ENCODE assay signal across 8 cellular contexts in the genomic region with DNA sequence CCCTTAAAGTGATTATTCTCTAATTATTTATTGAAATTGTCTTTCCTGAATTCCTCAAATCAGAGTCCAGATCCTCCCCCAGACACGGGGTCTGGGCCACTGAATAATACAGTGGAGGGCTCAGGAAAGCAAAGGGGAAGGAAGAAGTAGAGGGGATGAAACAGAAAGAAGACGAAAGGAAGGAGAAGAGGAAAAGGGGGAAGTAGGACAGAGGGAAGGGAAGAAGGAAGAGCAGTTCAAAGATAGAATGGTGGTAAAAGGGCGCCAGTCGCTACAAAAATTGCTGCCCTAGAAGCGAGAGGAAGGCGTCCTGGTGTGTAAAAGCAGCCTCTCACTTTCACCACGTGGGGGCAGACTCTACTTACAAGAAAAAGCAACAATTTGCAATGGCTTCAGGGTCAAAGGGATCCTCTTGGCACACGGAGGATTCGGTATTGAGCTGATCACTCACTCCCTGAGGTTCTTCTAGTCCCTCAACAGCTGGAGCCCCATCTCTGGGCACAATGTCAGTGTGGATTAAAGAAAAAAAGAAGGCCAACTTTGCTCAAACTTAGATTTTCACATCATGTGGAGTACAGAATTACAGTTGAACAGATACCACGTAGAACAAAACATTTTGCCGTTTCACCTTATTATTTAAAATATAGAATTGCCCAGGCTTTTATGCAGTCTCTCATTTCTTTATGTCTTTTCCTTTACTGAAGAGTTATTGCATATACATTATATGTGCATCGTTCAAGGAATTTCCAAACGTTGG. TPM values are rescaled to one million over a fixed set of nuclear protein-coding genes. Genes with fewer than 3 reads are reported as not detected.
DNase-seq lines count a peak whose midpoint lies in the region; ATAC-seq and TF ChIP-seq lines count a peak whose summit lies in the region.

No MANE protein-coding gene starts in this region.

- ATAC-seq in GM21447 (IDR thresholded peaks at IDR 0.05; ENCODE audit: unreplicated experiment) (peak; percentile 81), thoracic aorta (ENCODE audit: insufficient number of reproducible peaks, low FRiP score, low read depth) (no peak)

- H3K4me1 ChIP-seq in CD8-positive, alpha-beta memory T cell (ENCODE audit: insufficient read depth, low read length): peaks cover 25% of the 10 kb centered on the region
- H3K4me1 ChIP-seq in thoracic aorta (ENCODE audit: control insufficient read depth in 1 of 2, low read depth in 2 of 2): peaks cover 0 to 9% of the 10 kb centered on the region in 2 donors

- H3K36me3 ChIP-seq in CD8-positive, alpha-beta memory T cell (ENCODE audit: insufficient read depth, low read length): no peaks in the 10 kb centered on the region
- H3K36me3 ChIP-seq in thoracic aorta: no peaks in the 10 kb centered on the region

- H3K27ac ChIP-seq in CD8-positive, alpha-beta memory T cell (ENCODE audit: low read depth, low read length): no peak overlapping the region
- no peak overlapping the region for H3K27ac ChIP-seq in thoracic aorta

- POLR2A ChIA-PET in CD8-positive, alpha-beta memory T cell (lab: Charles Lee): no interaction called here

- H3K36me3 Mint-ChIP-seq in CD8-positive, alpha-beta memory T cell: no peaks in the 10 kb centered on the region

- no peak overlapping the region for H3K27ac Mint-ChIP-seq in CD8-positive, alpha-beta memory T cell

- H3K9me3 ChIP-seq in CD8-positive, alpha-beta memory T cell (ENCODE audit: low read length): no peaks in the 10 kb centered on the region
- no peaks in the 10 kb centered on the region for H3K9me3 ChIP-seq in thoracic aorta

- H3K4me1 Mint-ChIP-seq in CD8-positive, alpha-beta memory T cell: peaks cover 21 to 27% (median 25%) of the 10 kb centered on the region in 3 donors

- H3K9me3 Mint-ChIP-seq in CD8-positive, alpha-beta memory T cell: no peaks in the 10 kb centered on the region

- peak; percentile 15 to 73 (median 51) for DNase-seq in CD8-positive, alpha-beta memory T cell
- DNase-seq in M059J (ENCODE audit: low read depth): peak; percentile 84
- peak; percentile 75 for DNase-seq in RPMI8226
- DNase-seq in activated T-helper 1 cell treated with anti-CD3 and anti-CD28 coated beads, Interleukin-2, amount 50 U/mL, for 16 hours (ENCODE audit: low read depth in 1 of 2, low spot score in 1 of 2): peak; percentile 16 to 23
- DNase-seq in fibroblast of the conjunctiva (ENCODE audit: low read depth): peak; percentile 77
- DNase-seq in occipital lobe (lab: John Stamatoyannopoulos, UW): peak; percentile 30
- no peak for DNase-seq in thoracic aorta (ENCODE audit: low spot score)

- H3K27me3 ChIP-seq in CD8-positive, alpha-beta memory T cell (ENCODE audit: insufficient read depth, low read length, poor library complexity, severe bottlenecking): no peaks in the 10 kb centered on the region
- H3K27me3 ChIP-seq in thoracic aorta (replicated peaks; ENCODE audit: insufficient read depth): no peaks in the 10 kb centered on the region

- H3K27me3 Mint-ChIP-seq in CD8-positive, alpha-beta memory T cell: peaks cover 12 to 13% of the 10 kb centered on the region in 2 donors

- TF ChIP-seq CTCF in thoracic aorta (IDR thresholded peaks at IDR 0.05): peak; percentile 73

- CTCF ChIA-PET in CD8-positive, alpha-beta memory T cell (lab: Charles Lee): interaction anchor here (0.6 to 6.2 kb wide), 9 partner anchors 8 to 1960 kb away, joined by 3 to 42 read pairs (median 3); no protein-coding TSS in a partner anchor

- peak overlapping the region in 2 of 7 donors; percentile 27 to 52 for H3K4me3 Mint-ChIP-seq in CD8-positive, alpha-beta memory T cell

- no peak overlapping the region for H3K4me3 ChIP-seq in CD8-positive, alpha-beta memory T cell (ENCODE audit: low read length)
- no peak overlapping the region for H3K4me3 ChIP-seq in thoracic aorta

RNA-seq across cellular contexts. Expression of a gene that starts 31.4 kb away (rescaled TPM):
- total RNA-seq in CD8-positive, alpha-beta memory T cell: not detected
- not detected for polyA plus RNA-seq in CD8-positive, alpha-beta memory T cell
- total RNA-seq in M059J (2014; rRNA removed; shearing (Covaris generic)): not detected in 2 replicates
- total RNA-seq in occipital lobe (not detected), thoracic aorta (not detected)
